Comparison of ENCODE assay signal across 24 cellular contexts in genomic region chr18:77197073-77197472, GRCh38. TPM values are rescaled to one million over a fixed set of nuclear protein-coding genes. Genes with fewer than 3 reads are reported as not detected.
DNase-seq lines count a peak whose midpoint lies in the region; ATAC-seq, FAIRE-seq and TF ChIP-seq lines count a peak whose summit lies in the region.
"Had no signal": no experiment of that assay in that cellular context is flagged by ENCODE, and none has a peak within 500 bp of the region (broad histone marks: within the 10 kb centered on the region; RNA-seq: fewer than 3 reads in every experiment).

No MANE protein-coding gene starts in this region.

- 0 out of 2 replicates have a peak, but pooled peaks have one; percentile 4 for TF ChIP-seq RAD21 in SK-N-SH (IDR thresholded peaks at IDR 0.05; ENCODE audit: low read length)

- H3K4me1 ChIP-seq in SK-N-SH (ENCODE audit: control insufficient read depth in 1 of 2, insufficient read depth in 2 of 2, low read depth in 1 of 2, low read length in 1 of 2) (no peaks in the 10 kb centered on the region), Karpas-422 (ENCODE audit: low read length) (peaks cover 2% of the 10 kb centered on the region; the same call in 1 of the 2 replicates), neural progenitor cell (no peaks in the 10 kb centered on the region), breast epithelium (no peaks in the 10 kb centered on the region), pancreas (no peaks in the 10 kb centered on the region)
- H3K4me1 ChIP-seq: colonic mucosa, upper lobe of right lung had no signal

- H4K20me1 ChIP-seq in SK-N-SH (ENCODE audit: insufficient read depth) (no peaks in the 10 kb centered on the region), Karpas-422 (ENCODE audit: insufficient read depth, low read depth, low read length) (no peaks in the 10 kb centered on the region), neural progenitor cell (ENCODE audit: low read depth) (no peaks in the 10 kb centered on the region)

- 28% methylated on average over 2 of the region's 2 CpGs for WGBS in SK-N-SH (ENCODE audit: low lambda C conversion rate)
- WGBS in pancreas, 2 donors: 74 to 81% methylated on average over 2 of the region's 2 CpGs

- H3F3A ChIP-seq in SK-N-SH (replicated peaks; ENCODE audit: insufficient read depth): no peaks in the 10 kb centered on the region
- H3F3A ChIP-seq in neural progenitor cell (ENCODE audit: low read depth): no peaks in the 10 kb centered on the region

- H3K36me3 Mint-ChIP-seq in neural progenitor cell: no peaks in the 10 kb centered on the region

- FAIRE-seq in pancreas (lab: Jason Lieb, UNC): no peak
- FAIRE-seq: A204.1, H54 had no signal

- in situ Hi-C loops in brain microvascular endothelial cell (cut with HindIII; ENCODE audit: low pct_ligation_motif_present, low sequenced_read_pairs): no loop called here

- H3K9me3 Mint-ChIP-seq in neural progenitor cell: peaks cover 13% of the 10 kb centered on the region
- H3K9me3 Mint-ChIP-seq: stimulated activated naive CD8-positive, alpha-beta T cell treated with anti-CD3 and anti-CD28 coated beads, Interleukin-15, Interleukin-2, amounts not matched to agents 100 ng/mL and 50 ng/mL, for 24 hours had no signal

- no peak for ATAC-seq in SK-N-SH treated with all-trans-retinoic acid at 6 μM for 48 hours
- ATAC-seq in pancreas: no peak
- ATAC-seq: sciatic nerve, upper lobe of right lung had no signal

- no peak overlapping the region for H3K4me3 Mint-ChIP-seq in neural progenitor cell
- H3K4me3 Mint-ChIP-seq: activated CD4-positive, alpha-beta T cell treated with anti-CD3 and anti-CD28 coated beads, Interleukin-2, amount 10 ng/mL, durations not matched to agents 7 days and 5 days; stimulated activated naive CD8-positive, alpha-beta T cell treated with anti-CD3 and anti-CD28 coated beads, Interleukin-15, Interleukin-2, amounts not matched to agents 100 ng/mL and 50 ng/mL, for 24 hours had no signal

- no peak overlapping the region for H3K27ac ChIP-seq in SK-N-SH (ENCODE audit: low read depth in 2 of 2, low read length in 1 of 2)
- no peak overlapping the region for H3K27ac ChIP-seq in Karpas-422 (ENCODE audit: low read length)
- H3K27ac ChIP-seq in brain microvascular endothelial cell: no peak overlapping the region
- no peak overlapping the region for H3K27ac ChIP-seq in neural progenitor cell
- no peak overlapping the region for H3K27ac ChIP-seq in breast epithelium
- H3K27ac ChIP-seq in pancreas: no peak overlapping the region
- H3K27ac ChIP-seq: colonic mucosa, PC-9, upper lobe of right lung had no signal

- H3K9ac ChIP-seq in SK-N-SH: no peak overlapping the region
- no peak overlapping the region for H3K9ac ChIP-seq in Karpas-422 (ENCODE audit: low read length)
- no peak overlapping the region for H3K9ac ChIP-seq in neural progenitor cell

- no peak for TF ChIP-seq POLR2A in breast epithelium (IDR thresholded peaks at IDR 0.05)

- H3K27ac Mint-ChIP-seq in neural progenitor cell: no peak overlapping the region
- H3K27ac Mint-ChIP-seq: activated CD4-positive, alpha-beta T cell treated with anti-CD3 and anti-CD28 coated beads, Interleukin-2, amount 10 ng/mL, durations not matched to agents 7 days and 5 days; stimulated activated naive CD8-positive, alpha-beta T cell treated with anti-CD3 and anti-CD28 coated beads, Interleukin-15, Interleukin-2, amounts not matched to agents 100 ng/mL and 50 ng/mL, for 24 hours had no signal

- H3K4me3 ChIP-seq in SK-N-SH (ENCODE audit: low read depth in 2 of 2, low read length in 1 of 2) (no peak overlapping the region), Karpas-422 (ENCODE audit: low read length) (no peak overlapping the region), brain microvascular endothelial cell (ENCODE audit: low read depth, low read length) (no peak overlapping the region), neural progenitor cell (no peak overlapping the region), breast epithelium (no peak overlapping the region), pancreas (no peak overlapping the region)
- H3K4me3 ChIP-seq: colonic mucosa, PC-9, upper lobe of right lung had no signal

- H3K27me3 ChIP-seq in SK-N-SH (ENCODE audit: insufficient read depth) (no peaks in the 10 kb centered on the region), Karpas-422 (ENCODE audit: low read length) (no peaks in the 10 kb centered on the region), brain microvascular endothelial cell (replicated peaks) (no peaks in the 10 kb centered on the region), neural progenitor cell (no peaks in the 10 kb centered on the region), breast epithelium (no peaks in the 10 kb centered on the region), pancreas (no peaks in the 10 kb centered on the region)
- H3K27me3 ChIP-seq: colonic mucosa, upper lobe of right lung had no signal

- H3K9me2 ChIP-seq in SK-N-SH (no peaks in the 10 kb centered on the region), Karpas-422 (replicated peaks; ENCODE audit: insufficient read depth, low read length) (no peaks in the 10 kb centered on the region)

- DNase-seq in SK-N-SH (no peak), Karpas-422 (peak; percentile 73), brain microvascular endothelial cell (no peak), neural progenitor cell (ENCODE audit: low spot score) (no peak), breast epithelium (ENCODE audit: low spot score in 2 of 2) (no peak), activated gamma-delta T cell (lab: John Stamatoyannopoulos, UW) (no peak), pancreas (no peak)
- DNase-seq: activated CD4-positive, alpha-beta T cell treated with anti-CD3 and anti-CD28 coated beads, Interleukin-2, amount 10 ng/mL, durations not matched to agents 7 days and 5 days; activated naive CD4-positive, alpha-beta T cell treated with Interleukin-2 at 50 U/mL for 16 hours; activated T-cell treated with anti-CD3 and anti-CD28 coated beads for 4 hours; aorta; colonic mucosa; NCI-H1930; NCI-H510A; PC-9; T1000; upper lobe of right lung had no signal

- no peaks in the 10 kb centered on the region for H3K9me3 ChIP-seq in SK-N-SH
- H3K9me3 ChIP-seq in Karpas-422 (ENCODE audit: low read length): no peaks in the 10 kb centered on the region
- H3K9me3 ChIP-seq in neural progenitor cell (ENCODE audit: low read depth): peaks cover 9% of the 10 kb centered on the region
- H3K9me3 ChIP-seq in breast epithelium: peaks cover 0 to 7% of the 10 kb centered on the region in 2 donors
- H3K9me3 ChIP-seq in pancreas: no peaks in the 10 kb centered on the region
- H3K9me3 ChIP-seq: colonic mucosa, upper lobe of right lung had no signal

- intact Hi-C loops in breast epithelium (cut with DNase I; ENCODE audit: low total_unique reads): no loop called here
- intact Hi-C loops in pancreas (cut with DNase I): no loop called here

- H3K27me3 Mint-ChIP-seq in neural progenitor cell (ENCODE audit: insufficient read depth, low read depth): no peaks in the 10 kb centered on the region
- H3K27me3 Mint-ChIP-seq: stimulated activated naive CD8-positive, alpha-beta T cell treated with anti-CD3 and anti-CD28 coated beads, Interleukin-15, Interleukin-2, amounts not matched to agents 100 ng/mL and 50 ng/mL, for 24 hours had no signal

- CTCF ChIA-PET in SK-N-SH (lab: Yijun Ruan, JAX): interaction anchor here (0.7 kb wide), 1 partner anchor 190 kb away, joined by 3 read pairs; no protein-coding TSS in a partner anchor

- POLR2A ChIA-PET in SK-N-SH (lab: Yijun Ruan, JAX): no interaction called here

- no peaks in the 10 kb centered on the region for H3K79me2 ChIP-seq in SK-N-SH (ENCODE audit: insufficient read depth)
- H3K79me2 ChIP-seq in Karpas-422 (ENCODE audit: low read length): no peaks in the 10 kb centered on the region
- H3K79me2 ChIP-seq in neural progenitor cell (ENCODE audit: low read depth): no peaks in the 10 kb centered on the region

- no peak overlapping the region for H2AFZ ChIP-seq in SK-N-SH (ENCODE audit: low read depth)
- no peak overlapping the region for H2AFZ ChIP-seq in Karpas-422 (ENCODE audit: low read length)
- no peak overlapping the region for H2AFZ ChIP-seq in neural progenitor cell (replicated peaks)
- H2AFZ ChIP-seq: PC-9 had no signal

- H3K4me2 ChIP-seq in SK-N-SH: no peak overlapping the region
- no peak overlapping the region for H3K4me2 ChIP-seq in Karpas-422 (ENCODE audit: low read depth, low read length, poor library complexity, severe bottlenecking)
- H3K4me2 ChIP-seq in neural progenitor cell: no peak overlapping the region
- H3K4me2 ChIP-seq: PC-9 had no signal

- H3K36me3 ChIP-seq in SK-N-SH (replicated peaks in 1 of 2; ENCODE audit: control insufficient read depth in 1 of 2, insufficient read depth in 2 of 2, low read length in 1 of 2) (no peaks in the 10 kb centered on the region), Karpas-422 (ENCODE audit: insufficient read depth, low read length) (no peaks in the 10 kb centered on the region), brain microvascular endothelial cell (replicated peaks) (no peaks in the 10 kb centered on the region), neural progenitor cell (no peaks in the 10 kb centered on the region), breast epithelium (no peaks in the 10 kb centered on the region), pancreas (no peaks in the 10 kb centered on the region)
- H3K36me3 ChIP-seq: colonic mucosa, upper lobe of right lung had no signal

- peaks cover 2% of the 10 kb centered on the region for H3K4me1 Mint-ChIP-seq in neural progenitor cell
- H3K4me1 Mint-ChIP-seq: activated CD4-positive, alpha-beta T cell treated with anti-CD3 and anti-CD28 coated beads, Interleukin-2, amount 10 ng/mL, durations not matched to agents 7 days and 5 days had no signal

- TF ChIP-seq EP300 in SK-N-SH (IDR thresholded peaks at IDR 0.05; ENCODE audit: borderline replicate concordance in 1 of 2, low read depth in 1 of 2, low read length in 1 of 2): no peak

- no peak for TF ChIP-seq CTCF in SK-N-SH (IDR thresholded peaks at IDR 0.05)
- peak; percentile 37 for TF ChIP-seq CTCF in brain microvascular endothelial cell (IDR thresholded peaks at IDR 0.05; ENCODE audit: low read depth, low read length, missing control alignments)
- TF ChIP-seq CTCF in neural progenitor cell (IDR thresholded peaks at IDR 0.05): peak; percentile 46
- no peak for TF ChIP-seq CTCF in breast epithelium (IDR thresholded peaks at IDR 0.05)
- no peak for TF ChIP-seq CTCF in pancreas (IDR thresholded peaks at IDR 0.05)

TF ChIP-seq in SK-N-SH, 30 proteins besides CTCF, POLR2A, EP300 and RAD21 (continues in another document):
- no peak for TF ChIP-seq CHD2 (IDR thresholded peaks at IDR 0.05; ENCODE audit: low read length, partially characterized antibody)
- no peak for TF ChIP-seq TCF12 (IDR thresholded peaks at IDR 0.05)

RNA-seq across cellular contexts. Expression of gene GALR1, which starts 52.6 kb away (rescaled TPM):
- polyA plus RNA-seq in SK-N-SH (2012; rRNA removed) (not detected in 2 replicates), pancreas (under 1 TPM; under 0.01 to 0.16 TPM)
- not detected in 2 replicates for polyA plus RNA-seq in SK-N-SH (2012; cell fraction: cytosol; rRNA removed)
- polyA plus RNA-seq in SK-N-SH (2012; cell fraction: nucleus; rRNA removed): not detected in 2 replicates
- not detected in 2 replicates for total RNA-seq in Karpas-422 (2014; rRNA removed; shearing (Covaris generic); ENCODE audit: low replicate concordance)
- total RNA-seq in neural progenitor cell (ENCODE audit: low replicate concordance) (not detected in 2 replicates), breast epithelium (under 1 TPM in 2 of 3 donors, not detected in 1; under 0.01 TPM), pancreas (under 1 TPM in 4 of 6 donors, not detected in 2; 0.03 to 0.06 (median 0.04) TPM)
- total RNA-seq: activated CD4-positive, alpha-beta T cell treated with anti-CD3 and anti-CD28 coated beads, Interleukin-2, amount 10 ng/mL, durations not matched to agents 7 days and 5 days; glomerular endothelial cell; liver; PC-9 had no signal
- polyA plus RNA-seq: liver had no signal

Comparison
In these comparisons a context has a peak if more than half of its experiments do, and no peak if none do; other contexts are left out.
1. CTCF ChIP-seq: peak in brain microvascular endothelial cell (single experiment) and neural progenitor cell (single experiment); none in SK-N-SH (single experiment), breast epithelium (0 of 3) and pancreas (0 of 4).